ENCODE assay signal across 8 cellular contexts in genomic region chr6:106325336-106326178, GRCh38. TPM values are rescaled to one million over a fixed set of nuclear protein-coding genes. Genes with fewer than 3 reads are reported as not detected.
DNase-seq lines count a peak whose midpoint lies in the region; ATAC-seq and TF ChIP-seq lines count a peak whose summit lies in the region.

ATG5 (minus strand) TSS chr6:106325760; CDS start chr6:106316208, 9,552 bp downstream.

- H3K9me3 ChIP-seq in colonic mucosa = no peaks in the 10 kb centered on the region

- peak within 1 kb of the TSS; percentile 91 for H3K27ac ChIP-seq in colonic mucosa

- peak within 1 kb of the TSS; percentile 100 for H3K4me3 Mint-ChIP-seq in activated CD4-positive, alpha-beta T cell treated with anti-CD3 and anti-CD28 coated beads, Interleukin-2, amount 10 ng/mL, durations not matched to agents 24 days and 14 days

- TF ChIP-seq CTCF in BJ (IDR thresholded peaks at IDR 0.05; ENCODE audit: insufficient read depth, low read depth, low read length) = no peak; the same call in 1 of the 2 replicates
- no peak for TF ChIP-seq CTCF in colonic mucosa (IDR thresholded peaks at IDR 0.05)

- peaks cover 11% of the 10 kb centered on the region for H3K4me1 ChIP-seq in colonic mucosa

- H3K9ac ChIP-seq in colonic mucosa (ENCODE audit: low read depth in 2 of 2, low read length in 2 of 2) = peak within 1 kb of the TSS; percentile 87 to 95

- peak; percentile 94 for DNase-seq in BJ (ENCODE audit: low read depth)
- DNase-seq in NCI-H526 treated with DMSO at 0.1 percent for 48 hours (lab: John Stamatoyannopoulos, UW) = peak; percentile 95
- peak; percentile 100 for DNase-seq in activated CD4-positive, alpha-beta T cell treated with anti-CD3 and anti-CD28 coated beads, Interleukin-2, amount 10 ng/mL, durations not matched to agents 24 days and 14 days
- peak; percentile 100 for DNase-seq in colonic mucosa
- DNase-seq in kidney tubule cell (ENCODE audit: low spot score) = peak; percentile 100
- DNase-seq in stimulated activated CD4-positive, alpha-beta T cell treated with anti-CD3 and anti-CD28 coated beads, Interleukin-1b, Interleukin-23, amount 100 ng/mL, for 24 hours (ENCODE audit: low read depth in 4 of 4, low spot score in 1 of 4) = peak; percentile 99 to 100 (median 100)

- peaks cover 37% of the 10 kb centered on the region for H3K4me1 Mint-ChIP-seq in activated CD4-positive, alpha-beta T cell treated with anti-CD3 and anti-CD28 coated beads, Interleukin-2, amount 10 ng/mL, durations not matched to agents 24 days and 14 days

- intact Hi-C loops in activated CD4-positive, alpha-beta T cell treated with anti-CD3 and anti-CD28 coated beads, Interleukin-2, amount 10 ng/mL, durations not matched to agents 24 days and 14 days (cut with micrococcal nuclease) = loop anchor here (1.0 to 5.0 kb wide), 3 partner anchors 197 to 703 kb away; partner anchors contain the start of genes MTRES1, QRSL1 and RTN4IP1
- intact Hi-C loops in colonic mucosa (cut with DNase I) = no loop called here

- H3K27me3 ChIP-seq in BJ (ENCODE audit: control insufficient read depth, insufficient read depth, low read length) = no peaks in the 10 kb centered on the region; the same call in 1 of the 2 replicates
- H3K27me3 ChIP-seq in colonic mucosa = no peaks in the 10 kb centered on the region

- POLR2A ChIA-PET in BJ (lab: Charles Lee) = interaction anchor here (0.6 kb wide), 2 partner anchors 9 to 17 kb away, joined by 3 to 7 read pairs; no protein-coding TSS in a partner anchor

- peak within 1 kb of the TSS; percentile 100 for H3K27ac Mint-ChIP-seq in activated CD4-positive, alpha-beta T cell treated with anti-CD3 and anti-CD28 coated beads, Interleukin-2, amount 10 ng/mL, durations not matched to agents 24 days and 14 days

- peaks cover 5% of the 10 kb centered on the region for H3K9me3 Mint-ChIP-seq in activated CD4-positive, alpha-beta T cell treated with anti-CD3 and anti-CD28 coated beads, Interleukin-2, amount 10 ng/mL, durations not matched to agents 24 days and 14 days

- ATAC-seq in GM19324 (IDR thresholded peaks at IDR 0.05; ENCODE audit: low FRiP score, unreplicated experiment) (peak; percentile 97), HG03469 (IDR thresholded peaks at IDR 0.05; ENCODE audit: unreplicated experiment) (peak; percentile 85)

- CTCF ChIA-PET in BJ (lab: Yijun Ruan, JAX) = interaction anchor here (0.9 to 1.0 kb wide), 4 partner anchors 9 to 35 kb away, joined by 3 to 7 read pairs (median 4); partner anchors contain the start of gene CRYBG1

- peaks cover 31% of the 10 kb centered on the region for H3K27me3 Mint-ChIP-seq in activated CD4-positive, alpha-beta T cell treated with anti-CD3 and anti-CD28 coated beads, Interleukin-2, amount 10 ng/mL, durations not matched to agents 24 days and 14 days

- H3K36me3 ChIP-seq in BJ (ENCODE audit: control insufficient read depth, insufficient read depth, low read length) (no peaks in the 10 kb centered on the region), colonic mucosa (no peaks in the 10 kb centered on the region)

- H3K36me3 Mint-ChIP-seq in activated CD4-positive, alpha-beta T cell treated with anti-CD3 and anti-CD28 coated beads, Interleukin-2, amount 10 ng/mL, durations not matched to agents 24 days and 14 days (ENCODE audit: low read depth) = peaks cover 26% of the 10 kb centered on the region

- H3K4me3 ChIP-seq in BJ (ENCODE audit: low read depth, low read length) (peak within 1 kb of the TSS; percentile 95), colonic mucosa (peak within 1 kb of the TSS; percentile 68)

RNA-seq across cellular contexts. Expression of gene ATG5, which starts in this region (rescaled TPM):
- 18.6 and 35.7 TPM in 2 replicates for polyA plus RNA-seq in BJ (2011; rRNA removed)
- polyA minus RNA-seq in BJ (2011; rRNA and poly(A)+ RNA removed) = 7.6 and 8.2 TPM in 2 replicates
- 29.5 and 30.7 TPM in 2 replicates for total RNA-seq in activated CD4-positive, alpha-beta T cell treated with anti-CD3 and anti-CD28 coated beads, Interleukin-2, amount 10 ng/mL, durations not matched to agents 24 days and 14 days
- 10 to 100 TPM; 42.1 to 48.0 TPM for total RNA-seq in colonic mucosa

Comparison
In these comparisons a context has a peak if more than half of its experiments do, and no peak if none do; other contexts are left out.
1. Peak in every context shown above with its lines: DNase-seq, ATAC-seq, H3K4me3 ChIP-seq and H3K27ac ChIP-seq.